ENCODE assay signal across 24 cellular contexts in the genomic region with DNA sequence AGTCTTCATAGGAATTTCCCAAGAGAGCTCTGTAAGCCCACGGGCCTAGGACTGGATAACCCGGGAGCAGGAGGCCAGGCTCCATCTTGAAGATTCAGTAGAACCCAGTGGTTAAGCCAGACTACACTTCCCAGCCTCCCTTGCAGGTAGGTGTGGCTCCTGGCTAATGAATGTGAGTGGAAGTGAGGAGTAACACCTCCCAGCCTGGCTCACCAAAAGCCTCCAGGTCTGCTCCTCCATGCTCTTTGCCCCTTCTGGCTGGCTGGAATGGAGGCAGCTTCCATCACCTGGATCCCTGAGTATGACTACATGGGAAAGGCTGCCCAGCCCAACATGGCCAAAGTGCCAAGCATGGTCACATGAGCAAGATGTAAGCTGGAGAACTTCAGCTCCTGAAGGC. TPM values are rescaled to one million over a fixed set of nuclear protein-coding genes. Genes with fewer than 3 reads are reported as not detected.
DNase-seq lines count a peak whose midpoint lies in the region; ATAC-seq, FAIRE-seq and TF ChIP-seq lines count a peak whose summit lies in the region.
"Had no signal": no experiment of that assay in that cellular context is flagged by ENCODE, and none has a peak within 500 bp of the region (broad histone marks: within the 10 kb centered on the region; RNA-seq: fewer than 3 reads in every experiment).

No MANE protein-coding gene starts in this region.

- peak; percentile 36 for ATAC-seq in activated CD4-positive, alpha-beta T cell treated with anti-CD3 and anti-CD28 coated beads for 36 hours
- no peak for ATAC-seq in HG03135 (IDR thresholded peaks at IDR 0.05; ENCODE audit: unreplicated experiment)
- ATAC-seq: gastrocnemius medialis; left lung; stimulated activated effector memory CD8-positive, alpha-beta T cell treated with anti-CD3 and anti-CD28 coated beads, Interleukin-12 subunit alpha, Interleukin-12 subunit beta, amount 100 ng/mL, for 72 hours had no signal

- peaks cover 17% of the 10 kb centered on the region for H3K36me3 ChIP-seq in endodermal cell (ENCODE audit: control insufficient read depth, insufficient read depth, low read length)
- H3K36me3 ChIP-seq in small intestine (ENCODE audit: control insufficient read depth in 2 of 2, insufficient read depth in 2 of 2, low read length in 2 of 2) = peaks cover 13 to 23% of the 10 kb centered on the region in 2 donors
- H3K36me3 ChIP-seq in MG63 = no peaks in the 10 kb centered on the region

- H3K27me3 Mint-ChIP-seq in activated CD4-positive, alpha-beta T cell treated with anti-CD3 and anti-CD28 coated beads for 36 hours = no peaks in the 10 kb centered on the region
- H3K27me3 Mint-ChIP-seq in endodermal cell (ENCODE audit: insufficient read depth) = peaks cover 11% of the 10 kb centered on the region
- H3K27me3 Mint-ChIP-seq: CD4-positive, CD25-positive, alpha-beta regulatory T cell had no signal

- no peak for FAIRE-seq in small intestine (lab: Jason Lieb, UNC)
- FAIRE-seq: HTR-8/SVneo had no signal

- intact Hi-C loops in activated CD4-positive, alpha-beta T cell treated with anti-CD3 and anti-CD28 coated beads for 36 hours (cut with DNase I, micrococcal nuclease) = no loop called here

- 92 to 100% methylated on average over 1 to 2 of the region's 2 CpGs for WGBS in endodermal cell (ENCODE audit: insufficient coverage in 1 of 2, insufficient read length in 1 of 2), 2 experiments
- 84 to 92% (median 92%) methylated on average over 2 of the region's 2 CpGs for WGBS in small intestine, 3 donors

- no peak for TF ChIP-seq CTCF in endodermal cell (conservative IDR thresholded peaks at IDR 0.05)

- DNase-seq in activated CD4-positive, alpha-beta T cell treated with anti-CD3 and anti-CD28 coated beads for 36 hours = no peak
- no peak for DNase-seq in activated CD4-positive, alpha-beta T cell treated with anti-CD3 and anti-CD28 coated beads for 4 hours
- peak; percentile 32 for DNase-seq in M059J (ENCODE audit: low read depth)
- peak; percentile 83 for DNase-seq in endodermal cell
- peak; percentile 47 for DNase-seq in small intestine
- no peak for DNase-seq in GDM1 (lab: John Stamatoyannopoulos, UW)
- no peak for DNase-seq in MG63
- DNase-seq: CD4-positive, CD25-positive, alpha-beta regulatory T cell; dermis blood vessel endothelial cell; erythroblast; gastrocnemius medialis; HFFc6; left lung; MM.1S; NCI-H1930; NCI-H446; SHP77 treated with DMSO at 0.1 percent for 48 hours; stimulated activated CD4-positive, alpha-beta T cell treated with anti-CD3 and anti-CD28 coated beads, Interleukin-12 subunit alpha, Interleukin-12 subunit beta, amount 100 ng/mL, for 4 hours; T-helper 2 cell; thyroid gland had no signal

- no peaks in the 10 kb centered on the region for H3K4me1 Mint-ChIP-seq in activated CD4-positive, alpha-beta T cell treated with anti-CD3 and anti-CD28 coated beads for 36 hours
- H3K4me1 Mint-ChIP-seq in endodermal cell = no peaks in the 10 kb centered on the region
- H3K4me1 Mint-ChIP-seq: stimulated activated effector memory CD8-positive, alpha-beta T cell treated with anti-CD3 and anti-CD28 coated beads, Interleukin-12 subunit alpha, Interleukin-12 subunit beta, amount 100 ng/mL, for 72 hours had no signal

- no peaks in the 10 kb centered on the region for H3K4me1 ChIP-seq in endodermal cell (ENCODE audit: control insufficient read depth, insufficient read depth, low read length)
- no peaks in the 10 kb centered on the region for H3K4me1 ChIP-seq in small intestine (ENCODE audit: control insufficient read depth in 2 of 2, insufficient read depth in 1 of 2, low read depth in 1 of 2, low read length in 1 of 2)
- H3K4me1 ChIP-seq: gastrocnemius medialis, left lung, thyroid gland had no signal

- CTCF ChIA-PET in activated CD4-positive, alpha-beta T cell treated with anti-CD3 and anti-CD28 coated beads for 36 hours (lab: Charles Lee) = interaction anchor here (1.4 kb wide), 1 partner anchor 515 kb away, joined by 3 read pairs; no protein-coding TSS in a partner anchor

- H3K27me3 ChIP-seq in endodermal cell (ENCODE audit: control insufficient read depth, insufficient read depth, low read length, poor library complexity, severe bottlenecking) (no peaks in the 10 kb centered on the region), small intestine (ENCODE audit: control insufficient read depth in 2 of 2, insufficient read depth in 2 of 2, low read length in 2 of 2) (no peaks in the 10 kb centered on the region), MG63 (no peaks in the 10 kb centered on the region)
- H3K27me3 ChIP-seq: gastrocnemius medialis, left lung, thyroid gland had no signal

- H3K27ac Mint-ChIP-seq in activated CD4-positive, alpha-beta T cell treated with anti-CD3 and anti-CD28 coated beads for 36 hours = no peak overlapping the region
- no peak overlapping the region for H3K27ac Mint-ChIP-seq in endodermal cell
- H3K27ac Mint-ChIP-seq: HFFc6; stimulated activated effector memory CD8-positive, alpha-beta T cell treated with anti-CD3 and anti-CD28 coated beads, Interleukin-12 subunit alpha, Interleukin-12 subunit beta, amount 100 ng/mL, for 72 hours had no signal

- H3K27ac ChIP-seq in endodermal cell (ENCODE audit: low read depth, low read length) (no peak overlapping the region), small intestine (ENCODE audit: low read depth in 1 of 2, low read length in 1 of 2) (no peak overlapping the region)
- H3K27ac ChIP-seq: gastrocnemius medialis, left lung, thyroid gland had no signal

- H3K9ac ChIP-seq in endodermal cell (ENCODE audit: extremely low read depth, low read length, poor library complexity, severe bottlenecking) = no peak overlapping the region

- no peaks in the 10 kb centered on the region for H3K9me3 Mint-ChIP-seq in activated CD4-positive, alpha-beta T cell treated with anti-CD3 and anti-CD28 coated beads for 36 hours (ENCODE audit: low read depth)
- H3K9me3 Mint-ChIP-seq in endodermal cell = no peaks in the 10 kb centered on the region
- H3K9me3 Mint-ChIP-seq: CD4-positive, CD25-positive, alpha-beta regulatory T cell; HFFc6; stimulated activated effector memory CD8-positive, alpha-beta T cell treated with anti-CD3 and anti-CD28 coated beads, Interleukin-12 subunit alpha, Interleukin-12 subunit beta, amount 100 ng/mL, for 72 hours had no signal

- no peak overlapping the region for H3K4me3 Mint-ChIP-seq in activated CD4-positive, alpha-beta T cell treated with anti-CD3 and anti-CD28 coated beads for 36 hours
- no peak overlapping the region for H3K4me3 Mint-ChIP-seq in endodermal cell
- H3K4me3 Mint-ChIP-seq: CD4-positive, CD25-positive, alpha-beta regulatory T cell; HFFc6; stimulated activated effector memory CD8-positive, alpha-beta T cell treated with anti-CD3 and anti-CD28 coated beads, Interleukin-12 subunit alpha, Interleukin-12 subunit beta, amount 100 ng/mL, for 72 hours had no signal

- no peak overlapping the region for H3K4me3 ChIP-seq in endodermal cell (ENCODE audit: low read length)
- no peak overlapping the region for H3K4me3 ChIP-seq in small intestine (ENCODE audit: low read depth in 1 of 2, low read length in 2 of 2)
- no peak overlapping the region for H3K4me3 ChIP-seq in MG63
- H3K4me3 ChIP-seq: gastrocnemius medialis, left lung, thyroid gland had no signal

- no peaks in the 10 kb centered on the region for H3K9me3 ChIP-seq in endodermal cell (ENCODE audit: control insufficient read depth, low read length)
- H3K9me3 ChIP-seq in small intestine (ENCODE audit: control insufficient read depth, low read depth) = no peaks in the 10 kb centered on the region
- H3K9me3 ChIP-seq in MG63 = no peaks in the 10 kb centered on the region
- H3K9me3 ChIP-seq: gastrocnemius medialis, left lung, thyroid gland had no signal

- POLR2A ChIA-PET in activated CD4-positive, alpha-beta T cell treated with anti-CD3 and anti-CD28 coated beads for 36 hours (lab: Charles Lee) = no interaction called here

- peaks cover 26% of the 10 kb centered on the region for H3K36me3 Mint-ChIP-seq in activated CD4-positive, alpha-beta T cell treated with anti-CD3 and anti-CD28 coated beads for 36 hours (ENCODE audit: low read depth)
- peaks cover 26% of the 10 kb centered on the region for H3K36me3 Mint-ChIP-seq in endodermal cell (ENCODE audit: low read depth)

RNA-seq across cellular contexts. Expression of a gene that starts 9.8 kb away (rescaled TPM):
- total RNA-seq in activated CD4-positive, alpha-beta T cell treated with anti-CD3 and anti-CD28 coated beads for 36 hours = under 1 TPM in 1 of 2 experiments, not detected in 1; 0.09 TPM
- total RNA-seq in M059J (2014; rRNA removed; shearing (Covaris generic)) = 0.76 and 1.3 TPM in 2 replicates
- total RNA-seq in endodermal cell = 1 to 10 TPM; 1.6 to 7.6 TPM
- polyA plus RNA-seq in endodermal cell (2013, experiment 1 of 2) = 2.3 TPM
- polyA plus RNA-seq in endodermal cell (2013, experiment 2 of 2) = 2.7 TPM
- under 1 TPM in 1 of 3 donors, not detected in 2; 0.06 TPM for polyA plus RNA-seq in small intestine
- total RNA-seq in MG63 (2014; rRNA removed; shearing (Covaris generic); ENCODE audit: low replicate concordance) = not detected in 2 replicates
- total RNA-seq: activated CD8-positive, alpha-beta memory T cell treated with anti-CD3 and anti-CD28 coated beads for 36 hours; CD4-positive, CD25-positive, alpha-beta regulatory T cell; gastrocnemius medialis; thyroid gland had no signal

RNA-seq across cellular contexts. Expression of a gene that starts 38.2 kb away (rescaled TPM):
- 10 to 100 TPM; 37.4 to 51.7 TPM for total RNA-seq in activated CD4-positive, alpha-beta T cell treated with anti-CD3 and anti-CD28 coated beads for 36 hours
- 85.0 and 95.1 TPM in 2 replicates for total RNA-seq in M059J (2014; rRNA removed; shearing (Covaris generic))
- 10 to 100 TPM; 39.0 to 54.5 TPM for total RNA-seq in endodermal cell
- polyA plus RNA-seq in endodermal cell (2013, experiment 1 of 2) = 49.5 TPM
- polyA plus RNA-seq in endodermal cell (2013, experiment 2 of 2) = 50.0 TPM
- polyA plus RNA-seq in small intestine = 100 to 1,000 TPM in 1 of 3 donors, 10 to 100 TPM in 2; 75.1 to 140 (median 78.2) TPM
- 37.4 and 40.1 TPM in 2 replicates for total RNA-seq in MG63 (2014; rRNA removed; shearing (Covaris generic); ENCODE audit: low replicate concordance)

Comparison
In these comparisons a context has a peak if more than half of its experiments do, and no peak if none do; other contexts are left out.
1. DNase-seq: peak in M059J (single experiment), endodermal cell (single experiment) and small intestine (single experiment); none in activated CD4-positive, alpha-beta T cell treated with anti-CD3 and anti-CD28 coated beads for 36 hours (single experiment), activated CD4-positive, alpha-beta T cell treated with anti-CD3 and anti-CD28 coated beads for 4 hours (0 of 2), GDM1 (single experiment) and MG63 (single experiment).